In genomic region chr12:102197789-102198188, GRCh38 we compare ENCODE assay signal across 11 cellular contexts. TPM values are rescaled to one million over a fixed set of nuclear protein-coding genes. Genes with fewer than 3 reads are reported as not detected.
DNase-seq lines count a peak whose midpoint lies in the region; ATAC-seq and TF ChIP-seq lines count a peak whose summit lies in the region.
"Had no signal": no experiment of that assay in that cellular context is flagged by ENCODE, and none has a peak within 500 bp of the region (broad histone marks: within the 10 kb centered on the region; RNA-seq: fewer than 3 reads in every experiment).

Gene PMCH, minus strand, starts transcription at chr12:102197833. Its CDS starts 63 bp downstream, at chr12:102197770.

- H3K4me1 ChIP-seq in GM23248 (ENCODE audit: insufficient read depth) (0 out of 2 replicates have a peak, but pooled peaks cover 6% of the 10 kb centered on the region), stomach (no peaks in the 10 kb centered on the region)

- no peaks in the 10 kb centered on the region for H3F3A ChIP-seq in GM23248 (ENCODE audit: insufficient read depth)

- TF ChIP-seq CTCF in endothelial cell (IDR thresholded peaks at IDR 0.05; ENCODE audit: unreplicated experiment) = no peak
- no peak for TF ChIP-seq CTCF in stomach (IDR thresholded peaks at IDR 0.05)

- H3K4me3 ChIP-seq in GM23248 (no peak within 1 kb of the TSS), stomach (no peak within 1 kb of the TSS)

- no peaks in the 10 kb centered on the region for H3K4me1 Mint-ChIP-seq in endothelial cell (ENCODE audit: unreplicated experiment)
- H3K4me1 Mint-ChIP-seq: activated naive CD4-positive, alpha-beta T cell treated with anti-CD3 and anti-CD28 coated beads, Interleukin-2, amount 50 U/mL, for 24 hours had no signal

- no peak within 1 kb of the TSS for H2AFZ ChIP-seq in GM23248

- DNase-seq in GM23248 (peak; percentile 43), HT1080 (ENCODE audit: low read depth) (peak; percentile 74), hepatic stellate cell (ENCODE audit: low spot score) (peak; percentile 4), caudate nucleus (lab: John Stamatoyannopoulos, UW) (no peak), COR-L47 (lab: John Stamatoyannopoulos, UW) (no peak), endothelial cell (ENCODE audit: low spot score) (no peak), stomach (no peak)
- DNase-seq: kidney had no signal

- H3K9me2 ChIP-seq in GM23248 (ENCODE audit: insufficient read depth) = no peaks in the 10 kb centered on the region

- WGBS in GM23248 (ENCODE audit: low coverage in 1 of 2, low lambda C conversion rate in 2 of 2, missing lambda C conversion rate in 2 of 2), 2 experiments = 87 to 96% methylated on average over 1 of the region's 1 CpG
- WGBS in stomach, 5 donors = 24 to 45% (median 36%) methylated on average over 1 of the region's 1 CpG

- H3K36me3 ChIP-seq in GM23248 (ENCODE audit: low read depth) (no peaks in the 10 kb centered on the region), stomach (no peaks in the 10 kb centered on the region)

- no peak for TF ChIP-seq EP300 in stomach (IDR thresholded peaks at IDR 0.05)

- H3K4me2 ChIP-seq in GM23248 (ENCODE audit: unreplicated experiment) = no peak within 1 kb of the TSS

- no peak within 1 kb of the TSS for H3K4me3 Mint-ChIP-seq in endothelial cell (ENCODE audit: unreplicated experiment)
- H3K4me3 Mint-ChIP-seq: activated naive CD4-positive, alpha-beta T cell treated with anti-CD3 and anti-CD28 coated beads, Interleukin-2, amount 50 U/mL, for 24 hours had no signal

- no peaks in the 10 kb centered on the region for H3K79me2 ChIP-seq in GM23248 (ENCODE audit: insufficient read depth)

- no peaks in the 10 kb centered on the region for H3K9me3 Mint-ChIP-seq in endothelial cell (ENCODE audit: unreplicated experiment)
- H3K9me3 Mint-ChIP-seq: activated naive CD4-positive, alpha-beta T cell treated with anti-CD3 and anti-CD28 coated beads, Interleukin-2, amount 50 U/mL, for 24 hours had no signal

- H3K27ac ChIP-seq in GM23248 = no peak within 1 kb of the TSS
- no peak within 1 kb of the TSS for H3K27ac ChIP-seq in caudate nucleus (ENCODE audit: low read depth, low read length)
- no peak within 1 kb of the TSS for H3K27ac ChIP-seq in stomach

- H3K9me3 ChIP-seq in GM23248 (ENCODE audit: low read depth) = no peaks in the 10 kb centered on the region
- no peaks in the 10 kb centered on the region for H3K9me3 ChIP-seq in stomach

- H3K27ac Mint-ChIP-seq in endothelial cell (ENCODE audit: unreplicated experiment) = no peak within 1 kb of the TSS
- H3K27ac Mint-ChIP-seq: activated naive CD4-positive, alpha-beta T cell treated with anti-CD3 and anti-CD28 coated beads, Interleukin-2, amount 50 U/mL, for 24 hours had no signal

- ATAC-seq in GM18519 (IDR thresholded peaks at IDR 0.05; ENCODE audit: low FRiP score, unreplicated experiment) = peak; percentile 79

- H3K27me3 Mint-ChIP-seq in endothelial cell (ENCODE audit: unreplicated experiment) = no peaks in the 10 kb centered on the region
- H3K27me3 Mint-ChIP-seq: activated naive CD4-positive, alpha-beta T cell treated with anti-CD3 and anti-CD28 coated beads, Interleukin-2, amount 50 U/mL, for 24 hours had no signal

- H3K9ac ChIP-seq in GM23248 = no peak within 1 kb of the TSS

- intact Hi-C loops in stomach (cut with DNase I; ENCODE audit: low total_unique reads) = no loop called here

- in situ Hi-C loops in GM23248 (cut with MboI) = no loop called here

- no peak for TF ChIP-seq POLR2A in stomach (IDR thresholded peaks at IDR 0.05)

- no peaks in the 10 kb centered on the region for H3K36me3 Mint-ChIP-seq in endothelial cell (ENCODE audit: low read depth, unreplicated experiment)
- H3K36me3 Mint-ChIP-seq: activated naive CD4-positive, alpha-beta T cell treated with anti-CD3 and anti-CD28 coated beads, Interleukin-2, amount 50 U/mL, for 24 hours had no signal

- no peaks in the 10 kb centered on the region for H4K20me1 ChIP-seq in GM23248 (ENCODE audit: insufficient read depth)

- no peaks in the 10 kb centered on the region for H3K27me3 ChIP-seq in GM23248 (replicated peaks; ENCODE audit: insufficient read depth)
- H3K27me3 ChIP-seq in stomach = no peaks in the 10 kb centered on the region

RNA-seq across cellular contexts. Expression of gene PMCH, which starts in this region (rescaled TPM):
- total RNA-seq in GM23248 (2014; rRNA removed; shearing (Covaris generic)) = not detected in 2 replicates
- 0.75 TPM in 1 of 2 replicates, not detected in the other for polyA plus RNA-seq in GM23248 (2016; fragmentation: Nextera tagmentation; extraction: Ambion mirVana)
- not detected in 2 replicates for total RNA-seq in HT1080 (2014; rRNA removed; shearing (Covaris generic))
- polyA plus RNA-seq in HT1080 (2015; cell fraction: cytosol; rRNA removed) = not detected in 2 replicates
- not detected in 2 replicates for polyA plus RNA-seq in HT1080 (2015; cell fraction: nucleus; rRNA removed)
- not detected for total RNA-seq in endothelial cell (ENCODE audit: unreplicated experiment)
- not detected for total RNA-seq in stomach
- polyA plus RNA-seq in stomach = not detected
- total RNA-seq: kidney, SK-MEL-5 had no signal

Comparison
In these comparisons a context has a peak if more than half of its experiments do, and no peak if none do; other contexts are left out.
1. Peak in DNase-seq in GM23248; RNA of the gene not detected or under 1 TPM.
2. Peak in DNase-seq in HT1080; RNA of the gene not detected or under 1 TPM.